ENCODE assay signal across 3 cellular contexts in the genomic region with DNA sequence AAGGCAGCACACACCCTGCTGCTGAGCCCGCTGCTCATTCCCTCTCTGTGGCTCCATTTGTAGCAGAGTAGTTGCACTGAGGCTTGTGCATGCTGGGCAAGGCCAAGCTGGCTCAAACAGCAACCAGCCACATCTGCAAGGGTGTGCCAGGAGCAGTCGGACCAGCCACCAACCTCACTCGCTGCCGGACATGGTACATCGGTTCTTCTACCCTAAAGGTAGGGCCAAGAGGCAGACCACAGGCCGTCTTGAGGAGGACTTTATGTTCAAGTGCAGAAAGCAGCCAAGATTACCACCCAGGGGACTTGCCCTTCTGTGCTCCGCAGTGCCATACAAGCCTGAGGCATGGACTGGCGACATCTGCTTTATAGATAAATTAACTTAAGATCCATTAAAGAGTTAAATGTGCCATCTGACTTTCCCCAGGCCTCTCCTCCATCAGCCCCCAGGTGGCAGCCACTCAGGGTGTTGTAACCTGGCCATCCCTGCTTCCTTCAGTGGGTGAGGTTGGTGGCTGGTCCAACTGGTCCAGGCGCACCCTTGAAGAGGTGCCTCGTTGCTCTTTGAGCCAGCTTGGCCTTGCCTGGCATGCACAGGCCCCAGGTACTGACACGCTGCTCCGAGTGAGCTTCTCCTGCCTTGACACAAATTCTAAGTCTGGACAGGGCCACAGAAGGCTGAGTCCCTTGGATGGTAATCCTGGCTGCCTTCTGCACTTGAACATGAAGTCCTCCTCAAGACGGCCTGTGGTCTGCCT. TPM values are rescaled to one million over a fixed set of nuclear protein-coding genes. Genes with fewer than 3 reads are reported as not detected.
"Had no signal": no experiment of that assay in that cellular context is flagged by ENCODE, and none has a peak within 500 bp of the region (broad histone marks: within the 10 kb centered on the region; RNA-seq: fewer than 3 reads in every experiment).

No MANE protein-coding gene starts in this region.

RNA-seq across cellular contexts. Expression of a gene that starts 55.0 kb away (rescaled TPM):
- total RNA-seq: LHCN-M2, MCF 10A, PC-3 had no signal
